Comparison of ENCODE assay signal across 10 cellular contexts in genomic region chr2:197108758-197109157, GRCh38.
DNase-seq lines count a peak whose midpoint lies in the region; ATAC-seq and TF ChIP-seq lines count a peak whose summit lies in the region.
"Had no signal": no experiment of that assay in that cellular context is flagged by ENCODE, and none has a peak within 500 bp of the region (broad histone marks: within the 10 kb centered on the region; RNA-seq: fewer than 3 reads in every experiment).

No MANE protein-coding gene starts in this region.

- no peaks in the 10 kb centered on the region for H3K27me3 ChIP-seq in fibroblast of lung (ENCODE audit: control insufficient read depth, insufficient read depth, low read length)
- H3K27me3 ChIP-seq in vagina, result no peaks in the 10 kb centered on the region

- no peak overlapping the region for H3K4me3 Mint-ChIP-seq in activated naive CD4-positive, alpha-beta T cell treated with anti-CD3 and anti-CD28 coated beads for 36 hours
- H3K4me3 Mint-ChIP-seq: mesothelial cell of epicardium had no signal

- no peak overlapping the region for H3K4me3 ChIP-seq in fibroblast of lung (replicated peaks in 1 of 4; ENCODE audit: control extremely low read depth in 1 of 4, insufficient read depth in 1 of 4, low read depth in 3 of 4, low read length in 4 of 4)
- no peak overlapping the region for H3K4me3 ChIP-seq in vagina

- no peaks in the 10 kb centered on the region for H4K20me1 ChIP-seq in fibroblast of lung (ENCODE audit: control insufficient read depth, extremely low read depth, insufficient read depth, low read length)

- no peak overlapping the region for H3K9ac ChIP-seq in fibroblast of lung (ENCODE audit: insufficient read depth, low read length)

- H3K9me3 Mint-ChIP-seq in activated naive CD4-positive, alpha-beta T cell treated with anti-CD3 and anti-CD28 coated beads, Interleukin-2, amount 50 U/mL, for 72 hours, result no peaks in the 10 kb centered on the region
- H3K9me3 Mint-ChIP-seq in activated naive CD4-positive, alpha-beta T cell treated with anti-CD3 and anti-CD28 coated beads for 36 hours, result no peaks in the 10 kb centered on the region
- H3K9me3 Mint-ChIP-seq: mesothelial cell of epicardium had no signal

- CTCF ChIA-PET in activated naive CD4-positive, alpha-beta T cell treated with anti-CD3 and anti-CD28 coated beads for 36 hours (lab: Charles Lee), result interaction anchor here (1.0 kb wide), 1 partner anchor 12 kb away, joined by 4 read pairs; no protein-coding TSS in a partner anchor

- no peak for TF ChIP-seq CTCF in fibroblast of lung (conservative IDR thresholded peaks at IDR 0.05 in 1 of 2, IDR thresholded peaks at IDR 0.05 in 1 of 2; ENCODE audit: low read depth in 1 of 2, low read length in 2 of 2)
- no peak for TF ChIP-seq CTCF in vagina (IDR thresholded peaks at IDR 0.05)

- H3K4me1 ChIP-seq in fibroblast of lung (ENCODE audit: control insufficient read depth, extremely low read depth, insufficient read depth, low read length) (peaks cover 10% of the 10 kb centered on the region), vagina (peaks cover 25% of the 10 kb centered on the region)

- peaks cover 0 to 8% of the 10 kb centered on the region in 2 donors for H3K36me3 Mint-ChIP-seq in activated naive CD4-positive, alpha-beta T cell treated with anti-CD3 and anti-CD28 coated beads, Interleukin-2, amount 50 U/mL, for 72 hours
- peaks cover 17% of the 10 kb centered on the region for H3K36me3 Mint-ChIP-seq in activated naive CD4-positive, alpha-beta T cell treated with anti-CD3 and anti-CD28 coated beads for 36 hours (ENCODE audit: low read depth)
- H3K36me3 Mint-ChIP-seq: mesothelial cell of epicardium had no signal

- H3K4me1 Mint-ChIP-seq in activated naive CD4-positive, alpha-beta T cell treated with anti-CD3 and anti-CD28 coated beads for 36 hours (ENCODE audit: low read depth), result peaks cover 6% of the 10 kb centered on the region

- no peak for DNase-seq in activated naive CD4-positive, alpha-beta T cell treated with anti-CD3 and anti-CD28 coated beads, Interleukin-2, amount 50 U/mL, for 72 hours (ENCODE audit: low spot score in 2 of 2)
- no peak for DNase-seq in activated naive CD4-positive, alpha-beta T cell (lab: John Stamatoyannopoulos, UW)
- DNase-seq in fibroblast of lung (ENCODE audit: low read depth in 2 of 2), result peak; percentile 86 to 87
- peak; percentile 92 for DNase-seq in myocyte (ENCODE audit: low read depth)
- no peak for DNase-seq in vagina (ENCODE audit: extremely low spot score in 2 of 2)
- DNase-seq in germinal center (ENCODE audit: low spot score), result no peak
- DNase-seq in activated naive CD4-positive, alpha-beta T cell treated with anti-CD3 and anti-CD28 coated beads for 36 hours, result no peak
- no peak for DNase-seq in GF-D8 (lab: John Stamatoyannopoulos, UW)
- DNase-seq: NCI-H2107 had no signal

- H3K79me2 ChIP-seq in fibroblast of lung (ENCODE audit: control insufficient read depth, insufficient read depth, low read length), result no peaks in the 10 kb centered on the region

- no peak for ATAC-seq in activated naive CD4-positive, alpha-beta T cell treated with anti-CD3 and anti-CD28 coated beads, Interleukin-2, amount 50 U/mL, for 72 hours

- no peak overlapping the region for H2AFZ ChIP-seq in fibroblast of lung (ENCODE audit: low read length)

- H3K9me3 ChIP-seq in fibroblast of lung (ENCODE audit: control insufficient read depth, insufficient read depth, low read depth, low read length), result no peaks in the 10 kb centered on the region
- no peaks in the 10 kb centered on the region for H3K9me3 ChIP-seq in vagina

- no peak overlapping the region for H3K4me2 ChIP-seq in fibroblast of lung (ENCODE audit: extremely low read depth, insufficient read depth, low read length)

- intact Hi-C loops in vagina (cut with DNase I), result no loop called here
- intact Hi-C loops in activated naive CD4-positive, alpha-beta T cell treated with anti-CD3 and anti-CD28 coated beads for 36 hours (cut with micrococcal nuclease), result no loop called here

- TF ChIP-seq POLR2A in vagina (IDR thresholded peaks at IDR 0.05), result no peak

- H3K27ac Mint-ChIP-seq in activated naive CD4-positive, alpha-beta T cell treated with anti-CD3 and anti-CD28 coated beads, Interleukin-2, amount 50 U/mL, for 72 hours, result peak overlapping the region; percentile 65 to 77
- no peak overlapping the region for H3K27ac Mint-ChIP-seq in activated naive CD4-positive, alpha-beta T cell treated with anti-CD3 and anti-CD28 coated beads for 36 hours
- H3K27ac Mint-ChIP-seq: mesothelial cell of epicardium had no signal

- H3K27me3 Mint-ChIP-seq in activated naive CD4-positive, alpha-beta T cell treated with anti-CD3 and anti-CD28 coated beads for 36 hours (ENCODE audit: low read depth), result no peaks in the 10 kb centered on the region

- H3K27ac ChIP-seq in fibroblast of lung (ENCODE audit: insufficient read depth, low read length), result no peak overlapping the region
- peak overlapping the region; percentile 60 for H3K27ac ChIP-seq in vagina

- H3K36me3 ChIP-seq in fibroblast of lung (ENCODE audit: control insufficient read depth, insufficient read depth, low read length) (no peaks in the 10 kb centered on the region), vagina (no peaks in the 10 kb centered on the region)

Comparison
In these comparisons a context has a peak if more than half of its experiments do, and no peak if none do; other contexts are left out.
1. DNase-seq: peak in fibroblast of lung (2 of 2) and myocyte (single experiment); none in activated naive CD4-positive, alpha-beta T cell treated with anti-CD3 and anti-CD28 coated beads, Interleukin-2, amount 50 U/mL, for 72 hours (0 of 2), activated naive CD4-positive, alpha-beta T cell (0 of 4), vagina (0 of 2), germinal center (single experiment), activated naive CD4-positive, alpha-beta T cell treated with anti-CD3 and anti-CD28 coated beads for 36 hours (single experiment) and GF-D8 (single experiment).